Comparison of ENCODE assay signal across 1 cellular context in the genomic region with DNA sequence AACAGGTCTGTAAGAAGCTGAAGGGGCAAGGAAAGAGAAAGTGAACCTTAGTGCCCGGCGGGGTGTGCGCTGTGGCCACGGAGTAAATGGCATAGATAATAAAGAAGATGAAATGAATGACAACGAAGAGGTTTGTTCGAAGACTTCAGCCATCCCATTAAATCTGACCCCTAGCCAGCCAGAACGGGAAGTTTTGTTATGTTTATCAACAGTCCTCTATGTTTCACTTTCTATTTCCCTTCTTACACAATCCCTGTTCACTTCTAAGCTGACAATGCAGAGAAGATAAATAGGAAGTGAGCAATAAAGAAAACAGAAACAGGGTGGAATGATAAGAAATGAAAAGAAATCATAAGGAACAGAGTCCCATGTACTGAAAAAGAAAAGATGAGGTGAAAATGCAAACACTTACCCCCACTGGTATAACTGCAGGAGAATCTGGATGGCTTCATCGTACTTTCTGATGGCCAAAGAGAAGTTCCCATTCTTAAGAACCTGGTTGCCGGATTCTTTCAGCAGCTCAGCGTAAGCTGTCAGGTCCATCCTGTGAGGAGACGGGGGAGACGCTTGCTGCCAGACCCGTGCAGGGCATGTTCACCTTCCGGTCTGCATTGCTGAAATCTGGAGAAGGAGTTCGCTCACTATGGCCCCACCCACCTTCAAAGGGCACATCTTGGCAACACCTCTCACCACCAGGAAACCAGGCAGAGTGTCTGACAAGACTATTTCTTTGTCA.
A peak's percentile ranks its signal among the peaks of the same experiment; 100 is the strongest.
TF ChIP-seq lines count a peak whose summit lies in the region.

No MANE protein-coding gene starts in this region.

TF ChIP-seq in GM12878, 131 proteins besides CTCF, POLR2A, EP300 and RAD21 (continued from another document):
- TF ChIP-seq, protein P1, sequence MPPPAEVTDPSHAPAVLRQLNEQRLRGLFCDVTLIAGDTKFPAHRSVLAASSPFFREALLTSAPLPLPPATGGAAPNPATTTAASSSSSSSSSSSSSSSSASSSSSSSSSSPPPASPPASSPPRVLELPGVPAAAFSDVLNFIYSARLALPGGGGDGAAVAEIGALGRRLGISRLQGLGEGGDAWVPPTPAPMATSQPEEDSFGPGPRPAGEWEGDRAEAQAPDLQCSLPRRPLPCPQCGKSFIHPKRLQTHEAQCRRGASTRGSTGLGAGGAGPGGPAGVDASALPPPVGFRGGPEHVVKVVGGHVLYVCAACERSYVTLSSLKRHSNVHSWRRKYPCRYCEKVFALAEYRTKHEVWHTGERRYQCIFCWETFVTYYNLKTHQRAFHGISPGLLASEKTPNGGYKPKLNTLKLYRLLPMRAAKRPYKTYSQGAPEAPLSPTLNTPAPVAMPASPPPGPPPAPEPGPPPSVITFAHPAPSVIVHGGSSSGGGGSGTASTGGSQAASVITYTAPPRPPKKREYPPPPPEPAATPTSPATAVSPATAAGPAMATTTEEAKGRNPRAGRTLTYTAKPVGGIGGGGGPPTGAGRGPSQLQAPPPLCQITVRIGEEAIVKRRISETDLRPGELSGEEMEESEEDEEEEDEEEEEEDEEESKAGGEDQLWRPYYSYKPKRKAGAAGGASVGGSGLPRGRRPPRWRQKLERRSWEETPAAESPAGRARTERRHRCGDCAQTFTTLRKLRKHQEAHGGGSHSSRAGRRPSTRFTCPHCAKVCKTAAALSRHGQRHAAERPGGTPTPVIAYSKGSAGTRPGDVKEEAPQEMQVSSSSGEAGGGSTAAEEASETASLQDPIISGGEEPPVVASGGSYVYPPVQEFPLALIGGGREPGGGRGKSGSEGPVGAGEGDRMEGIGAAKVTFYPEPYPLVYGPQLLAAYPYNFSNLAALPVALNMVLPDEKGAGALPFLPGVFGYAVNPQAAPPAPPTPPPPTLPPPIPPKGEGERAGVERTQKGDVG (CRISPR knock-in tag; IDR thresholded peaks at IDR 0.05), result no peak
- TF ChIP-seq, protein P2, sequence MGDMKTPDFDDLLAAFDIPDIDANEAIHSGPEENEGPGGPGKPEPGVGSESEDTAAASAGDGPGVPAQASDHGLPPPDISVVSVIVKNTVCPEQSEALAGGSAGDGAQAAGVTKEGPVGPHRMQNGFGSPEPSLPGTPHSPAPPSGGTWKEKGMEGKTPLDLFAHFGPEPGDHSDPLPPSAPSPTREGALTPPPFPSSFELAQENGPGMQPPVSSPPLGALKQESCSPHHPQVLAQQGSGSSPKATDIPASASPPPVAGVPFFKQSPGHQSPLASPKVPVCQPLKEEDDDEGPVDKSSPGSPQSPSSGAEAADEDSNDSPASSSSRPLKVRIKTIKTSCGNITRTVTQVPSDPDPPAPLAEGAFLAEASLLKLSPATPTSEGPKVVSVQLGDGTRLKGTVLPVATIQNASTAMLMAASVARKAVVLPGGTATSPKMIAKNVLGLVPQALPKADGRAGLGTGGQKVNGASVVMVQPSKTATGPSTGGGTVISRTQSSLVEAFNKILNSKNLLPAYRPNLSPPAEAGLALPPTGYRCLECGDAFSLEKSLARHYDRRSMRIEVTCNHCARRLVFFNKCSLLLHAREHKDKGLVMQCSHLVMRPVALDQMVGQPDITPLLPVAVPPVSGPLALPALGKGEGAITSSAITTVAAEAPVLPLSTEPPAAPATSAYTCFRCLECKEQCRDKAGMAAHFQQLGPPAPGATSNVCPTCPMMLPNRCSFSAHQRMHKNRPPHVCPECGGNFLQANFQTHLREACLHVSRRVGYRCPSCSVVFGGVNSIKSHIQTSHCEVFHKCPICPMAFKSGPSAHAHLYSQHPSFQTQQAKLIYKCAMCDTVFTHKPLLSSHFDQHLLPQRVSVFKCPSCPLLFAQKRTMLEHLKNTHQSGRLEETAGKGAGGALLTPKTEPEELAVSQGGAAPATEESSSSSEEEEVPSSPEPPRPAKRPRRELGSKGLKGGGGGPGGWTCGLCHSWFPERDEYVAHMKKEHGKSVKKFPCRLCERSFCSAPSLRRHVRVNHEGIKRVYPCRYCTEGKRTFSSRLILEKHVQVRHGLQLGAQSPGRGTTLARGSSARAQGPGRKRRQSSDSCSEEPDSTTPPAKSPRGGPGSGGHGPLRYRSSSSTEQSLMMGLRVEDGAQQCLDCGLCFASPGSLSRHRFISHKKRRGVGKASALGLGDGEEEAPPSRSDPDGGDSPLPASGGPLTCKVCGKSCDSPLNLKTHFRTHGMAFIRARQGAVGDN (IDR thresholded peaks at IDR 0.05), result no peak
- TF ChIP-seq SPI1 (IDR thresholded peaks at IDR 0.05; ENCODE audit: borderline replicate concordance, insufficient read depth, low read depth, low read length) (peak; percentile 19; the same call in 1 of the 2 replicates), SP1 (IDR thresholded peaks at IDR 0.05; ENCODE audit: low read depth, low read length) (no peak), SREBF2 (IDR thresholded peaks at IDR 0.05; ENCODE audit: low read length) (no peak), KDM1A (IDR thresholded peaks at IDR 0.05; ENCODE audit: borderline replicate concordance) (no peak), POLR2AphosphoS5 (IDR thresholded peaks at IDR 0.05; ENCODE audit: low read length) (0 out of 2 replicates have a peak, but pooled peaks have one; percentile 30), STAT3 (IDR thresholded peaks at IDR 0.05; ENCODE audit: low read depth, low read length) (no peak), NBN (IDR thresholded peaks at IDR 0.05) (no peak), RBBP5 (conservative IDR thresholded peaks at IDR 0.05) (no peak), SMAD5 (IDR thresholded peaks at IDR 0.05; ENCODE audit: low read depth) (no peak), MXI1 (IDR thresholded peaks at IDR 0.05; ENCODE audit: low read depth, low read length) (0 out of 2 replicates have a peak, but pooled peaks have one; percentile 31), HCFC1 (IDR thresholded peaks at IDR 0.05; ENCODE audit: low read length) (no peak), ETV6 (conservative IDR thresholded peaks at IDR 0.05 in 1 of 2, IDR thresholded peaks at IDR 0.05 in 1 of 2; ENCODE audit: borderline replicate concordance in 1 of 2, low read depth in 1 of 2) (peak in 1 of 2 experiments; percentile 69; a peak in 1 of 4 replicates), CHD1 (IDR thresholded peaks at IDR 0.05; ENCODE audit: low read depth, low read length) (no peak), GATAD2B (conservative IDR thresholded peaks at IDR 0.05; ENCODE audit: low read depth) (no peak), MEF2B (IDR thresholded peaks at IDR 0.05; ENCODE audit: partially characterized antibody, poor library complexity, severe bottlenecking) (peak; percentile 16), RB1 (IDR thresholded peaks at IDR 0.05; ENCODE audit: borderline replicate concordance) (no peak), IKZF1 (conservative IDR thresholded peaks at IDR 0.05) (peak; percentile 26; the same call in 1 of the 2 replicates), EZH2 (IDR thresholded peaks at IDR 0.05; ENCODE audit: borderline replicate concordance, control insufficient read depth, low read depth, low read length) (no peak), CREM (IDR thresholded peaks at IDR 0.05; ENCODE audit: low read depth) (no peak), MTA3 (IDR thresholded peaks at IDR 0.05; ENCODE audit: borderline replicate concordance, low read length) (no peak), IKZF2 (IDR thresholded peaks at IDR 0.05) (peak in 1 of 2 experiments; percentile 46; a peak in 1 of 4 replicates), ZNF622 (IDR thresholded peaks at IDR 0.05) (no peak), JUNB (IDR thresholded peaks at IDR 0.05) (no peak), BHLHE40 (IDR thresholded peaks at IDR 0.05; ENCODE audit: borderline replicate concordance in 1 of 2, low read depth in 2 of 2, low read length in 1 of 2) (peak; percentile 21 to 52; a peak in 1 of 4 replicates), BRCA1 (IDR thresholded peaks at IDR 0.05; ENCODE audit: low read depth, low read length) (no peak)
- TF ChIP-seq, protein P3, sequence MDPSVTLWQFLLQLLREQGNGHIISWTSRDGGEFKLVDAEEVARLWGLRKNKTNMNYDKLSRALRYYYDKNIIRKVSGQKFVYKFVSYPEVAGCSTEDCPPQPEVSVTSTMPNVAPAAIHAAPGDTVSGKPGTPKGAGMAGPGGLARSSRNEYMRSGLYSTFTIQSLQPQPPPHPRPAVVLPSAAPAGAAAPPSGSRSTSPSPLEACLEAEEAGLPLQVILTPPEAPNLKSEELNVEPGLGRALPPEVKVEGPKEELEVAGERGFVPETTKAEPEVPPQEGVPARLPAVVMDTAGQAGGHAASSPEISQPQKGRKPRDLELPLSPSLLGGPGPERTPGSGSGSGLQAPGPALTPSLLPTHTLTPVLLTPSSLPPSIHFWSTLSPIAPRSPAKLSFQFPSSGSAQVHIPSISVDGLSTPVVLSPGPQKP (IDR thresholded peaks at IDR 0.05; ENCODE audit: low read depth, low read length), result no peak
- TF ChIP-seq, protein P4, sequence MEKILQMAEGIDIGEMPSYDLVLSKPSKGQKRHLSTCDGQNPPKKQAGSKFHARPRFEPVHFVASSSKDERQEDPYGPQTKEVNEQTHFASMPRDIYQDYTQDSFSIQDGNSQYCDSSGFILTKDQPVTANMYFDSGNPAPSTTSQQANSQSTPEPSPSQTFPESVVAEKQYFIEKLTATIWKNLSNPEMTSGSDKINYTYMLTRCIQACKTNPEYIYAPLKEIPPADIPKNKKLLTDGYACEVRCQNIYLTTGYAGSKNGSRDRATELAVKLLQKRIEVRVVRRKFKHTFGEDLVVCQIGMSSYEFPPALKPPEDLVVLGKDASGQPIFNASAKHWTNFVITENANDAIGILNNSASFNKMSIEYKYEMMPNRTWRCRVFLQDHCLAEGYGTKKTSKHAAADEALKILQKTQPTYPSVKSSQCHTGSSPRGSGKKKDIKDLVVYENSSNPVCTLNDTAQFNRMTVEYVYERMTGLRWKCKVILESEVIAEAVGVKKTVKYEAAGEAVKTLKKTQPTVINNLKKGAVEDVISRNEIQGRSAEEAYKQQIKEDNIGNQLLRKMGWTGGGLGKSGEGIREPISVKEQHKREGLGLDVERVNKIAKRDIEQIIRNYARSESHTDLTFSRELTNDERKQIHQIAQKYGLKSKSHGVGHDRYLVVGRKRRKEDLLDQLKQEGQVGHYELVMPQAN (conservative IDR thresholded peaks at IDR 0.05), result peak; percentile 52; the same call in 1 of the 2 replicates
- TF ChIP-seq, protein P5, sequence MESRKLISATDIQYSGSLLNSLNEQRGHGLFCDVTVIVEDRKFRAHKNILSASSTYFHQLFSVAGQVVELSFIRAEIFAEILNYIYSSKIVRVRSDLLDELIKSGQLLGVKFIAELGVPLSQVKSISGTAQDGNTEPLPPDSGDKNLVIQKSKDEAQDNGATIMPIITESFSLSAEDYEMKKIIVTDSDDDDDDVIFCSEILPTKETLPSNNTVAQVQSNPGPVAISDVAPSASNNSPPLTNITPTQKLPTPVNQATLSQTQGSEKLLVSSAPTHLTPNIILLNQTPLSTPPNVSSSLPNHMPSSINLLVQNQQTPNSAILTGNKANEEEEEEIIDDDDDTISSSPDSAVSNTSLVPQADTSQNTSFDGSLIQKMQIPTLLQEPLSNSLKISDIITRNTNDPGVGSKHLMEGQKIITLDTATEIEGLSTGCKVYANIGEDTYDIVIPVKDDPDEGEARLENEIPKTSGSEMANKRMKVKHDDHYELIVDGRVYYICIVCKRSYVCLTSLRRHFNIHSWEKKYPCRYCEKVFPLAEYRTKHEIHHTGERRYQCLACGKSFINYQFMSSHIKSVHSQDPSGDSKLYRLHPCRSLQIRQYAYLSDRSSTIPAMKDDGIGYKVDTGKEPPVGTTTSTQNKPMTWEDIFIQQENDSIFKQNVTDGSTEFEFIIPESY (IDR thresholded peaks at IDR 0.05), result no peak
- TF ChIP-seq, protein P6, sequence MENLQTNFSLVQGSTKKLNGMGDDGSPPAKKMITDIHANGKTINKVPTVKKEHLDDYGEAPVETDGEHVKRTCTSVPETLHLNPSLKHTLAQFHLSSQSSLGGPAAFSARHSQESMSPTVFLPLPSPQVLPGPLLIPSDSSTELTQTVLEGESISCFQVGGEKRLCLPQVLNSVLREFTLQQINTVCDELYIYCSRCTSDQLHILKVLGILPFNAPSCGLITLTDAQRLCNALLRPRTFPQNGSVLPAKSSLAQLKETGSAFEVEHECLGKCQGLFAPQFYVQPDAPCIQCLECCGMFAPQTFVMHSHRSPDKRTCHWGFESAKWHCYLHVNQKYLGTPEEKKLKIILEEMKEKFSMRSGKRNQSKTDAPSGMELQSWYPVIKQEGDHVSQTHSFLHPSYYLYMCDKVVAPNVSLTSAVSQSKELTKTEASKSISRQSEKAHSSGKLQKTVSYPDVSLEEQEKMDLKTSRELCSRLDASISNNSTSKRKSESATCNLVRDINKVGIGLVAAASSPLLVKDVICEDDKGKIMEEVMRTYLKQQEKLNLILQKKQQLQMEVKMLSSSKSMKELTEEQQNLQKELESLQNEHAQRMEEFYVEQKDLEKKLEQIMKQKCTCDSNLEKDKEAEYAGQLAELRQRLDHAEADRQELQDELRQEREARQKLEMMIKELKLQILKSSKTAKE (IDR thresholded peaks at IDR 0.05; ENCODE audit: low read depth, poor library complexity, severe bottlenecking), result no peak
- TF ChIP-seq, protein P7, sequence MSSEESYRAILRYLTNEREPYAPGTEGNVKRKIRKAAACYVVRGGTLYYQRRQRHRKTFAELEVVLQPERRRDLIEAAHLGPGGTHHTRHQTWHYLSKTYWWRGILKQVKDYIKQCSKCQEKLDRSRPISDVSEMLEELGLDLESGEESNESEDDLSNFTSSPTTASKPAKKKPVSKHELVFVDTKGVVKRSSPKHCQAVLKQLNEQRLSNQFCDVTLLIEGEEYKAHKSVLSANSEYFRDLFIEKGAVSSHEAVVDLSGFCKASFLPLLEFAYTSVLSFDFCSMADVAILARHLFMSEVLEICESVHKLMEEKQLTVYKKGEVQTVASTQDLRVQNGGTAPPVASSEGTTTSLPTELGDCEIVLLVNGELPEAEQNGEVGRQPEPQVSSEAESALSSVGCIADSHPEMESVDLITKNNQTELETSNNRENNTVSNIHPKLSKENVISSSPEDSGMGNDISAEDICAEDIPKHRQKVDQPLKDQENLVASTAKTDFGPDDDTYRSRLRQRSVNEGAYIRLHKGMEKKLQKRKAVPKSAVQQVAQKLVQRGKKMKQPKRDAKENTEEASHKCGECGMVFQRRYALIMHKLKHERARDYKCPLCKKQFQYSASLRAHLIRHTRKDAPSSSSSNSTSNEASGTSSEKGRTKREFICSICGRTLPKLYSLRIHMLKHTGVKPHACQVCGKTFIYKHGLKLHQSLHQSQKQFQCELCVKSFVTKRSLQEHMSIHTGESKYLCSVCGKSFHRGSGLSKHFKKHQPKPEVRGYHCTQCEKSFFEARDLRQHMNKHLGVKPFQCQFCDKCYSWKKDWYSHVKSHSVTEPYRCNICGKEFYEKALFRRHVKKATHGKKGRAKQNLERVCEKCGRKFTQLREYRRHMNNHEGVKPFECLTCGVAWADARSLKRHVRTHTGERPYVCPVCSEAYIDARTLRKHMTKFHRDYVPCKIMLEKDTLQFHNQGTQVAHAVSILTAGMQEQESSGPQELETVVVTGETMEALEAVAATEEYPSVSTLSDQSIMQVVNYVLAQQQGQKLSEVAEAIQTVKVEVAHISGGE (CRISPR knock-in tag; IDR thresholded peaks at IDR 0.05), result no peak
- TF ChIP-seq, protein P8, sequence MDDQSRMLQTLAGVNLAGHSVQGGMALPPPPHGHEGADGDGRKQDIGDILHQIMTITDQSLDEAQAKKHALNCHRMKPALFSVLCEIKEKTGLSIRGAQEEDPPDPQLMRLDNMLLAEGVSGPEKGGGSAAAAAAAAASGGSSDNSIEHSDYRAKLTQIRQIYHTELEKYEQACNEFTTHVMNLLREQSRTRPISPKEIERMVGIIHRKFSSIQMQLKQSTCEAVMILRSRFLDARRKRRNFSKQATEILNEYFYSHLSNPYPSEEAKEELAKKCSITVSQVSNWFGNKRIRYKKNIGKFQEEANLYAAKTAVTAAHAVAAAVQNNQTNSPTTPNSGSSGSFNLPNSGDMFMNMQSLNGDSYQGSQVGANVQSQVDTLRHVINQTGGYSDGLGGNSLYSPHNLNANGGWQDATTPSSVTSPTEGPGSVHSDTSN (IDR thresholded peaks at IDR 0.05; ENCODE audit: insufficient replicate concordance, low read depth, low read length), result no peak
